Comparison of ENCODE assay signal across 8 cellular contexts in genomic region chr19:40613669-40614594, GRCh38. TPM values are rescaled to one million over a fixed set of nuclear protein-coding genes. Genes with fewer than 3 reads are reported as not detected.
DNase-seq lines count a peak whose midpoint lies in the region; ATAC-seq and TF ChIP-seq lines count a peak whose summit lies in the region.

No MANE protein-coding gene starts in this region.

- peak overlapping the region; percentile 74 to 93 (median 87) for H3K27ac Mint-ChIP-seq in IgD-negative memory B cell

- peak overlapping the region; percentile 86 to 99 (median 92) for H3K4me3 Mint-ChIP-seq in IgD-negative memory B cell

- H3K36me3 ChIP-seq in SJSA1 (peaks cover 3% of the 10 kb centered on the region; the same call in 1 of the 2 replicates), gastrocnemius medialis (no peaks in the 10 kb centered on the region)

- H3K4me3 ChIP-seq in SJSA1 (peak overlapping the region; percentile 48), gastrocnemius medialis (peak overlapping the region; percentile 27 to 47 (median 40))

- DNase-seq in GM19240 (ENCODE audit: insufficient read length, low spot score) (peak; percentile 92), SJSA1 (ENCODE audit: low read depth in 1 of 2, low spot score in 2 of 2) (peak; percentile 91 to 92), left cardiac atrium (peak; percentile 88), gastrocnemius medialis (peak in 1 of 2 donors; percentile 58), cortex of kidney (lab: John Stamatoyannopoulos, UW) (no peak), DMS 273 (lab: John Stamatoyannopoulos, UW; ENCODE audit: unreplicated experiment) (no peak)
- DNase-seq in activated naive CD4-positive, alpha-beta T cell treated with anti-CD3 and anti-CD28 coated beads, Interleukin-2, amount 50 U/mL, for 16 hours, result peak; percentile 93

- H3K4me1 ChIP-seq in SJSA1 (replicated peaks) (peaks cover 27% of the 10 kb centered on the region), gastrocnemius medialis (peaks cover 7 to 9% of the 10 kb centered on the region in 2 donors)

- no peak for TF ChIP-seq POLR2A in gastrocnemius medialis (IDR thresholded peaks at IDR 0.05)

- no peaks in the 10 kb centered on the region for H3K36me3 Mint-ChIP-seq in IgD-negative memory B cell

- no peaks in the 10 kb centered on the region for H3K27me3 ChIP-seq in SJSA1 (replicated peaks)
- H3K27me3 ChIP-seq in gastrocnemius medialis, result no peaks in the 10 kb centered on the region

- intact Hi-C loops in left cardiac atrium (cut with DNase I), result no loop called here
- intact Hi-C loops in gastrocnemius medialis (cut with DNase I; ENCODE audit: low total_unique reads), result no loop called here

- H3K27ac ChIP-seq in SJSA1 (peak overlapping the region; percentile 58), gastrocnemius medialis (peak overlapping the region in 3 of 4 donors; percentile 19 to 58 (median 45))

- TF ChIP-seq CTCF in gastrocnemius medialis (IDR thresholded peaks at IDR 0.05 in 4 of 5, conservative IDR thresholded peaks at IDR 0.05 in 1 of 5), result no peak

- no peaks in the 10 kb centered on the region for H3K9me3 Mint-ChIP-seq in IgD-negative memory B cell

- ATAC-seq in left cardiac atrium (peak; percentile 67 to 71), gastrocnemius medialis (no peak)

- no peaks in the 10 kb centered on the region for H3K9me3 ChIP-seq in SJSA1 (replicated peaks)
- no peaks in the 10 kb centered on the region for H3K9me3 ChIP-seq in gastrocnemius medialis

- H3K27me3 Mint-ChIP-seq in IgD-negative memory B cell, result no peaks in the 10 kb centered on the region

- H3K4me1 Mint-ChIP-seq in IgD-negative memory B cell, result peaks cover 22 to 31% (median 24%) of the 10 kb centered on the region in 3 donors

- in situ Hi-C loops in gastrocnemius medialis (cut with MboI; ENCODE audit: low sequenced_read_pairs in 4 of 4), result no loop called here

RNA-seq across cellular contexts. Expression of gene LTBP4, which starts 12.8 kb away (rescaled TPM):
- polyA plus RNA-seq in IgD-negative memory B cell, result 22.1 TPM
- total RNA-seq in SJSA1 (2014; rRNA removed; shearing (Covaris generic)), result 16.5 and 23.7 TPM in 2 replicates
- total RNA-seq in left cardiac atrium, result 100 to 1,000 TPM; 272 to 361 TPM
- 10 to 100 TPM; 34.4 to 46.7 (median 40.5) TPM for total RNA-seq in gastrocnemius medialis

RNA-seq across cellular contexts. Expression of gene SHKBP1, which starts 37.3 kb away (rescaled TPM):
- 210 TPM for polyA plus RNA-seq in IgD-negative memory B cell
- 16.2 and 16.4 TPM in 2 replicates for total RNA-seq in SJSA1 (2014; rRNA removed; shearing (Covaris generic))
- 10 to 100 TPM; 23.5 to 24.4 TPM for total RNA-seq in left cardiac atrium
- total RNA-seq in gastrocnemius medialis, result 10 to 100 TPM; 11.1 to 24.5 (median 23.6) TPM

Comparison
In these comparisons a context has a peak if more than half of its experiments do, and no peak if none do; other contexts are left out.
1. DNase-seq: peak in GM19240 (single experiment), SJSA1 (2 of 2), activated naive CD4-positive, alpha-beta T cell treated with anti-CD3 and anti-CD28 coated beads, Interleukin-2, amount 50 U/mL, for 16 hours (single experiment) and left cardiac atrium (single experiment); none in cortex of kidney (single experiment) and DMS 273 (single experiment).
2. ATAC-seq: peak in left cardiac atrium (2 of 2); none in gastrocnemius medialis (0 of 2).
3. RNA of gene LTBP4, which starts 12.8 kb away (total RNA-seq): 272 to 361 TPM in left cardiac atrium; 34.4 to 46.7 TPM in gastrocnemius medialis and 16.5 to 23.7 TPM in SJSA1; every median in the first group is over 4 times any median in the second.